In genomic region chr5:58490397-58491072, GRCh38 we compare ENCODE assay signal across 15 cellular contexts. TPM values are rescaled to one million over a fixed set of nuclear protein-coding genes. Genes with fewer than 3 reads are reported as not detected.
DNase-seq lines count a peak whose midpoint lies in the region; ATAC-seq, FAIRE-seq and TF ChIP-seq lines count a peak whose summit lies in the region.
"Had no signal": no experiment of that assay in that cellular context is flagged by ENCODE, and none has a peak within 500 bp of the region (broad histone marks: within the 10 kb centered on the region; RNA-seq: fewer than 3 reads in every experiment).

No MANE protein-coding gene starts in this region.

- H4K5ac ChIP-seq in mesendoderm (ENCODE audit: low read length) = no peak overlapping the region

- no peak overlapping the region for H4K8ac ChIP-seq in mesendoderm (ENCODE audit: low read depth, low read length)

- no peaks in the 10 kb centered on the region for H3K9me3 ChIP-seq in kidney (ENCODE audit: control insufficient read depth in 1 of 2, low read length in 2 of 2)
- H3K9me3 ChIP-seq: esophagus squamous epithelium had no signal

- H2BK15ac ChIP-seq in mesendoderm (replicated peaks; ENCODE audit: low read depth) = no peak overlapping the region

- TF ChIP-seq CTCF in NB4 (IDR thresholded peaks at IDR 0.05; ENCODE audit: low read depth, low read length) (no peak), kidney (IDR thresholded peaks at IDR 0.05; ENCODE audit: borderline replicate concordance, extremely low read depth, insufficient read depth) (no peak)

- H3K56ac ChIP-seq in mesendoderm (ENCODE audit: low read length) = peak overlapping the region; percentile 9

- TF ChIP-seq POLR2A in NB4 (IDR thresholded peaks at IDR 0.05; ENCODE audit: extremely low read depth, insufficient read length) = no peak

- H3K36me3 ChIP-seq in mesendoderm (ENCODE audit: control insufficient read depth, insufficient read depth, low read length) = no peaks in the 10 kb centered on the region
- no peaks in the 10 kb centered on the region for H3K36me3 ChIP-seq in kidney (ENCODE audit: control insufficient read depth in 1 of 2, insufficient read depth in 2 of 2, low read length in 2 of 2)
- H3K36me3 ChIP-seq: esophagus squamous epithelium had no signal

- H3K4me3 ChIP-seq in NB4 (ENCODE audit: low read depth, low read length) (no peak overlapping the region), mesendoderm (ENCODE audit: low read length) (no peak overlapping the region), kidney (ENCODE audit: low read length in 2 of 2) (no peak overlapping the region)
- H3K4me3 ChIP-seq: esophagus squamous epithelium had no signal

- H3K9ac ChIP-seq in mesendoderm (ENCODE audit: low read length) = no peak overlapping the region
- no peak overlapping the region for H3K9ac ChIP-seq in kidney (ENCODE audit: low read length in 2 of 2)

- intact Hi-C loops in kidney (cut with DNase I) = no loop called here
- intact Hi-C loops in posterior vena cava (cut with DNase I) = loop anchor here in 1 of 2 donors (10.0 kb wide), 1 partner anchor 354 kb away; no protein-coding TSS in a partner anchor

- H3K23ac ChIP-seq in mesendoderm (ENCODE audit: low read length) = no peak overlapping the region

- peak overlapping the region; percentile 80 for H2BK5ac ChIP-seq in mesendoderm (ENCODE audit: low read length)

- no peaks in the 10 kb centered on the region for H3K79me2 ChIP-seq in mesendoderm (ENCODE audit: control insufficient read depth, insufficient read depth, low read length)

- H2BK120ac ChIP-seq in mesendoderm (ENCODE audit: low read depth, low read length) = no peak overlapping the region

- no peaks in the 10 kb centered on the region for H3K79me1 ChIP-seq in mesendoderm (ENCODE audit: low read length)

- no peak overlapping the region for H3K18ac ChIP-seq in mesendoderm (ENCODE audit: low read length)

- H3K27ac ChIP-seq in mesendoderm (ENCODE audit: low read depth, low read length) = no peak overlapping the region
- H3K27ac ChIP-seq in kidney (ENCODE audit: low read depth in 2 of 2, low read length in 2 of 2) = no peak overlapping the region
- H3K27ac ChIP-seq: esophagus squamous epithelium had no signal

- H2AK5ac ChIP-seq in mesendoderm (ENCODE audit: low read length) = no peak overlapping the region

- H3K27me3 ChIP-seq in mesendoderm (ENCODE audit: insufficient read depth, low read length, poor library complexity) = no peaks in the 10 kb centered on the region

- H3K4me2 ChIP-seq in mesendoderm (ENCODE audit: low read length) = no peak overlapping the region

- no peak overlapping the region for H3K4ac ChIP-seq in mesendoderm (ENCODE audit: low read depth, low read length)

- ATAC-seq in GM18511 (IDR thresholded peaks at IDR 0.05; ENCODE audit: unreplicated experiment) (peak; percentile 55), HG02588 (IDR thresholded peaks at IDR 0.05; ENCODE audit: unreplicated experiment) (peak; percentile 49), GM21786 (IDR thresholded peaks at IDR 0.05; ENCODE audit: unreplicated experiment) (no peak)

- FAIRE-seq in kidney (lab: Jason Lieb, UNC) = no peak

- peak; percentile 70 for DNase-seq in NB4 (ENCODE audit: low read depth)
- DNase-seq in mesendoderm = no peak
- no peak for DNase-seq in NCI-H1417 (lab: John Stamatoyannopoulos, UW)
- DNase-seq in kidney = no peak
- DNase-seq in posterior vena cava (ENCODE audit: low spot score) = no peak
- DNase-seq: activated CD8-positive, alpha-beta memory T cell treated with anti-CD3 and anti-CD28 coated beads, Interleukin-2, amount 50 U/mL, for 4 hours; esophagus squamous epithelium; mesenchymal stem cell; NCI-H446; Right ventricle myocardium superior had no signal

- H3K4me1 ChIP-seq in mesendoderm (ENCODE audit: control insufficient read depth, low read depth, low read length) (peaks cover 4% of the 10 kb centered on the region), kidney (ENCODE audit: control insufficient read depth in 1 of 2, insufficient read depth in 1 of 2, low read depth in 1 of 2, low read length in 2 of 2) (no peaks in the 10 kb centered on the region)
- H3K4me1 ChIP-seq: esophagus squamous epithelium had no signal

- WGBS in mesendoderm (ENCODE audit: extremely low coverage, insufficient coverage, low lambda C conversion rate) = no CpG with 5 or more reads among the region's 4 CpGs

RNA-seq across cellular contexts. Expression of gene GAPT, which starts 0.7 kb away (rescaled TPM):
- polyA plus RNA-seq in mesendoderm (2013, experiment 1 of 2) = 1.5 TPM
- 1.1 TPM for polyA plus RNA-seq in mesendoderm (2013, experiment 2 of 2)
- total RNA-seq in kidney (3.9 TPM), posterior vena cava (1 to 10 TPM; 1.3 to 2.5 TPM)
- polyA plus RNA-seq in kidney (ENCODE audit: insufficient read depth, low read depth, low replicate concordance) = 0.32 TPM
- total RNA-seq: chondrocyte, pulmonary artery endothelial cell had no signal

RNA-seq across cellular contexts. Expression of gene PLK2, which starts 30.6 kb away (rescaled TPM):
- 72.1 TPM for polyA plus RNA-seq in mesendoderm (2013, experiment 1 of 2)
- 73.6 TPM for polyA plus RNA-seq in mesendoderm (2013, experiment 2 of 2)
- total RNA-seq in kidney = 53.1 TPM
- 8.4 TPM for polyA plus RNA-seq in kidney (ENCODE audit: insufficient read depth, low read depth, low replicate concordance)
- total RNA-seq in posterior vena cava = 10 to 100 TPM; 23.8 to 28.0 TPM
